ENCODE assay signal across 9 cellular contexts in the genomic region with DNA sequence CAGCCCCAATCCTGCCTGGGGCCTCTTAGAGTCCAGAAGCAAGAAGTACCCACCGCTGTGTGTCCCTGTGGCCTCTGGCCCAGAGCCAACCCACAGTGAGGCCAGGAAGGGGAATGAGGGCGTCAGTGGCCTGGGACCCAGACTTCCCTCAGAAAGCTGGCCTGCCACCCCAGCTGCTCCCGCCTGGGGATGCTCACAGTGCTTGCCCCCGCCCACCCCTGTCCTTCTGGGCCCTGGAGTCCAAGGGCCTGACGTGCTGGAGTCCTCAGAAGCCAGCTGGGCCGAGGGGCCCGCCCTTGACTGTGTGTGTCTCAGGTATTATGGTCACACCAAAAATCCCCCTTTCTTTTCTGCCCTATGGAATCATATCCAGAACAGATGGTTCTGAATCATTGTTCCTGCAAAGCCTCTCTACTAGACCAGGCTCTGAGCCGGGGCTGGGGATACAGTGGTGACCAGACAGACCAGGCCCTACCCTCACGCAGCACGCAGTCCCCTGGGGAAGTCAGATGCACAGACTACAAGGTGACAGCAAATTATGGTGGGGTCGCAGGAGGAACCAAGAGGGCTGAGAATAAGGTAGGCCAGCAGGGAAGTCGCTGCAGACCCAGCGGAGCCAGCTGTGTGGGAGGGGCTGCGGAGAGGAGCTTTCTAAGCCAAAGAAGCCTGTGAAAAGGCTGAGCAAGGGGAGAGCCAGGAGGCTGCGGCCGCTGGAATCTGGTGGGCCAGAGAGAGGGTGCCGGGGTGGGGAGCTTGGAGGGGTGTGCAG.
DNase-seq lines count a peak whose midpoint lies in the region; ATAC-seq, FAIRE-seq and TF ChIP-seq lines count a peak whose summit lies in the region.
"Had no signal": no experiment of that assay in that cellular context is flagged by ENCODE, and none has a peak within 500 bp of the region (broad histone marks: within the 10 kb centered on the region; RNA-seq: fewer than 3 reads in every experiment).

No MANE protein-coding gene starts in this region.

- CTCF ChIA-PET in Panc1 (lab: Charles Lee): no interaction called here

- peaks cover 24% of the 10 kb centered on the region for H3K4me1 ChIP-seq in Panc1 (ENCODE audit: control insufficient read depth, insufficient read depth, low read length)

- POLR2A ChIA-PET in Panc1 (lab: Charles Lee): no interaction called here

- BruUV-seq in Panc1 (replicated peaks; lab: Mats Ljungman, UMichigan): no TSS peak

- H3K4me3 ChIP-seq in Panc1 (ENCODE audit: low read depth in 2 of 2, low read length in 2 of 2) (no peak overlapping the region), fibroblast of pulmonary artery (replicated peaks; ENCODE audit: low read depth, low read length) (no peak overlapping the region)

- ATAC-seq in Panc1 (no peak), omental fat pad (ENCODE audit: low FRiP score) (peak; percentile 15)

- FAIRE-seq in RCC 7860 (lab: Jason Lieb, UNC): no peak

- DNase-seq in CD1c-positive myeloid dendritic cell (ENCODE audit: extremely low spot score): peak; percentile 36
- DNase-seq in Panc1 (ENCODE audit: low read depth, low spot score): no peak
- peak; percentile 41 for DNase-seq in fibroblast of pulmonary artery (ENCODE audit: low read depth)
- no peak for DNase-seq in omental fat pad (ENCODE audit: low spot score)
- DNase-seq in RCC 7860 (ENCODE audit: low spot score): no peak
- no peak for DNase-seq in NCI-H1105 treated with DMSO at 0.1 percent for 48 hours (lab: John Stamatoyannopoulos, UW)
- DNase-seq in activated naive CD4-positive, alpha-beta T cell (lab: John Stamatoyannopoulos, UW): no peak
- no peak for DNase-seq in DMS53 (lab: John Stamatoyannopoulos, UW)
- DNase-seq: activated naive CD4-positive, alpha-beta T cell treated with anti-CD3 and anti-CD28 coated beads for 36 hours had no signal

- in situ Hi-C loops in Panc1 (cut with HindIII; ENCODE audit: low pct_unique_long_range_greater_than_20kb, low sequenced_read_pairs): no loop called here

- H3K36me3 ChIP-seq in Panc1 (ENCODE audit: control insufficient read depth, insufficient read depth, low read length): no peaks in the 10 kb centered on the region

- no peaks in the 10 kb centered on the region for H3K9me3 ChIP-seq in Panc1 (ENCODE audit: control insufficient read depth, insufficient read depth, low read depth, low read length)

- intact Hi-C loops in Panc1 (cut with micrococcal nuclease; ENCODE audit: unreplicated experiment): loop anchor here (5.0 kb wide), 1 partner anchor 167 kb away; no protein-coding TSS in a partner anchor

- H3K27me3 ChIP-seq in Panc1 (ENCODE audit: control insufficient read depth, insufficient read depth, low read length): no peaks in the 10 kb centered on the region

- peak overlapping the region; percentile 68 for H3K27ac ChIP-seq in Panc1 (ENCODE audit: low read length)

- no peak for TF ChIP-seq CTCF in Panc1 (IDR thresholded peaks at IDR 0.05)
- no peak for TF ChIP-seq CTCF in fibroblast of pulmonary artery (IDR thresholded peaks at IDR 0.05; ENCODE audit: low read length, missing control alignments)
- no peak for TF ChIP-seq CTCF in omental fat pad (IDR thresholded peaks at IDR 0.05)

Comparison
In these comparisons a context has a peak if more than half of its experiments do, and no peak if none do; other contexts are left out.
1. DNase-seq: peak in CD1c-positive myeloid dendritic cell (single experiment) and fibroblast of pulmonary artery (single experiment); none in Panc1 (single experiment), omental fat pad (single experiment), RCC 7860 (single experiment), NCI-H1105 treated with DMSO at 0.1 percent for 48 hours (single experiment), activated naive CD4-positive, alpha-beta T cell (0 of 4) and DMS53 (single experiment).